9 cellular contexts compared by ENCODE assay signal in genomic region chr14:37709419-37710195, GRCh38.
DNase-seq lines count a peak whose midpoint lies in the region; ATAC-seq and TF ChIP-seq lines count a peak whose summit lies in the region.
"Had no signal": no experiment of that assay in that cellular context is flagged by ENCODE, and none has a peak within 500 bp of the region (broad histone marks: within the 10 kb centered on the region; RNA-seq: fewer than 3 reads in every experiment).

No MANE protein-coding gene starts in this region.

- H3K4me3 Mint-ChIP-seq in brain, result no peak overlapping the region
- H3K4me3 Mint-ChIP-seq: central memory CD8-positive, alpha-beta T cell had no signal

- H3K9me3 ChIP-seq in Loucy (ENCODE audit: insufficient read depth, low read depth, low read length) (no peaks in the 10 kb centered on the region), mesenchymal stem cell (ENCODE audit: control insufficient read depth, low read length) (no peaks in the 10 kb centered on the region), mucosa of descending colon (no peaks in the 10 kb centered on the region), trophoblast cell (ENCODE audit: insufficient read depth, low read depth, low read length) (no peaks in the 10 kb centered on the region)

- H3K27ac ChIP-seq in mesenchymal stem cell (ENCODE audit: low read length, poor library complexity, severe bottlenecking) (no peak overlapping the region), trophoblast cell (ENCODE audit: low read depth, low read length) (no peak overlapping the region)

- no peaks in the 10 kb centered on the region for H3K79me2 ChIP-seq in Loucy (ENCODE audit: insufficient read depth, low read length)
- no peaks in the 10 kb centered on the region for H3K79me2 ChIP-seq in trophoblast cell (ENCODE audit: control insufficient read depth, insufficient read depth, low read length, poor library complexity)

- H3K9me3 Mint-ChIP-seq in brain, result no peaks in the 10 kb centered on the region
- H3K9me3 Mint-ChIP-seq: central memory CD8-positive, alpha-beta T cell had no signal

- TF ChIP-seq CTCF in Loucy (conservative IDR thresholded peaks at IDR 0.05; ENCODE audit: low read length), result peak; percentile 51
- TF ChIP-seq CTCF in brain (conservative IDR thresholded peaks at IDR 0.05), result peak; percentile 64 to 74
- TF ChIP-seq CTCF in mucosa of descending colon (IDR thresholded peaks at IDR 0.05), result no peak

- WGBS in mesenchymal stem cell, result 97% methylated on average over 2 of the region's 3 CpGs
- no CpG with 5 or more reads among the region's 3 CpGs for WGBS in trophoblast cell (ENCODE audit: extremely low coverage, insufficient coverage, insufficient read length)

- no peaks in the 10 kb centered on the region for H3K79me1 ChIP-seq in mesenchymal stem cell (replicated peaks; ENCODE audit: low read length, poor library complexity, severe bottlenecking)
- no peaks in the 10 kb centered on the region for H3K79me1 ChIP-seq in trophoblast cell (ENCODE audit: low read length)

- no peaks in the 10 kb centered on the region for H4K20me1 ChIP-seq in Loucy (ENCODE audit: insufficient read depth, low read length, poor library complexity, severe bottlenecking)

- no peaks in the 10 kb centered on the region for H3K36me3 Mint-ChIP-seq in brain

- H2BK15ac ChIP-seq in mesenchymal stem cell (ENCODE audit: low read depth, poor library complexity, severe bottlenecking), result no peak overlapping the region

- H3K27ac Mint-ChIP-seq in brain, result no peak overlapping the region

- no peak overlapping the region for H3K4me2 ChIP-seq in Loucy (ENCODE audit: low read depth, low read length, poor library complexity, severe bottlenecking)
- no peak overlapping the region for H3K4me2 ChIP-seq in mesenchymal stem cell (ENCODE audit: low read length, poor library complexity, severe bottlenecking)
- H3K4me2 ChIP-seq in trophoblast cell (ENCODE audit: low read length), result no peak overlapping the region

- H2BK5ac ChIP-seq in mesenchymal stem cell (ENCODE audit: low read depth, low read length, poor library complexity, severe bottlenecking), result no peak overlapping the region
- H2BK5ac ChIP-seq in trophoblast cell (ENCODE audit: low read depth, low read length, poor library complexity), result no peak overlapping the region

- no peaks in the 10 kb centered on the region for H3K27me3 ChIP-seq in Loucy (ENCODE audit: insufficient read depth, low read length, poor library complexity, severe bottlenecking)
- peaks cover 0 to 5% of the 10 kb centered on the region in 2 experiments for H3K27me3 ChIP-seq in mesenchymal stem cell (ENCODE audit: control insufficient read depth in 1 of 2, insufficient read depth in 1 of 2, low read length in 2 of 2)
- H3K27me3 ChIP-seq in trophoblast cell (ENCODE audit: insufficient read depth, low read length), result no peaks in the 10 kb centered on the region

- no peak overlapping the region for H4K8ac ChIP-seq in mesenchymal stem cell (ENCODE audit: low read length)
- H4K8ac ChIP-seq in trophoblast cell (ENCODE audit: low read depth, low read length), result no peak overlapping the region

- H2BK12ac ChIP-seq in mesenchymal stem cell (ENCODE audit: low read length in 2 of 2), result no peak overlapping the region
- H2BK12ac ChIP-seq in trophoblast cell (ENCODE audit: low read length), result no peak overlapping the region

- H4K91ac ChIP-seq in mesenchymal stem cell (ENCODE audit: low read length) (no peak overlapping the region), trophoblast cell (ENCODE audit: low read depth, low read length) (no peak overlapping the region)

- intact Hi-C loops in mucosa of descending colon (cut with DNase I, micrococcal nuclease), result loop anchor here (5.0 to 10.0 kb wide), 2 partner anchors 163 to 165 kb away; no protein-coding TSS in a partner anchor

- H3K18ac ChIP-seq in mesenchymal stem cell (ENCODE audit: low read depth in 1 of 2, low read length in 2 of 2) (no peak overlapping the region), trophoblast cell (ENCODE audit: low read length) (no peak overlapping the region)

- H3K23ac ChIP-seq in mesenchymal stem cell (ENCODE audit: low read length in 2 of 2) (no peak overlapping the region), trophoblast cell (ENCODE audit: low read length) (no peak overlapping the region)

- H3K27me3 Mint-ChIP-seq in brain, result peaks cover 6% of the 10 kb centered on the region
- H3K27me3 Mint-ChIP-seq: central memory CD8-positive, alpha-beta T cell had no signal

- H2AFZ ChIP-seq in Loucy (ENCODE audit: low read length) (no peak overlapping the region), mesenchymal stem cell (ENCODE audit: low read depth, low read length) (no peak overlapping the region), trophoblast cell (ENCODE audit: insufficient read depth, low read length, poor library complexity) (no peak overlapping the region)

- H3K4me3 ChIP-seq in Loucy (ENCODE audit: low read length, poor library complexity, severe bottlenecking), result no peak overlapping the region
- H3K4me3 ChIP-seq in mesenchymal stem cell (ENCODE audit: insufficient read depth in 1 of 2, low read depth in 1 of 2, low read length in 2 of 2), result no peak overlapping the region
- H3K4me3 ChIP-seq in mucosa of descending colon, result no peak overlapping the region
- no peak overlapping the region for H3K4me3 ChIP-seq in trophoblast cell (ENCODE audit: low read depth, low read length)

- H3K36me3 ChIP-seq in Loucy (ENCODE audit: insufficient read depth, low read length), result no peaks in the 10 kb centered on the region
- no peaks in the 10 kb centered on the region for H3K36me3 ChIP-seq in mesenchymal stem cell (ENCODE audit: control insufficient read depth in 1 of 2, insufficient read depth in 2 of 2, low read depth in 1 of 2, low read length in 2 of 2)
- no peaks in the 10 kb centered on the region for H3K36me3 ChIP-seq in mucosa of descending colon (ENCODE audit: low read depth)
- H3K36me3 ChIP-seq in trophoblast cell (ENCODE audit: control insufficient read depth in 1 of 2, insufficient read depth in 2 of 2, low read length in 2 of 2), result no peaks in the 10 kb centered on the region

- H3K9ac ChIP-seq in Loucy (ENCODE audit: low read depth, low read length, poor library complexity, severe bottlenecking) (no peak overlapping the region), mesenchymal stem cell (ENCODE audit: low read length) (no peak overlapping the region), trophoblast cell (ENCODE audit: low read length) (no peak overlapping the region)

- no peak for ATAC-seq in mucosa of descending colon
- no peak for ATAC-seq in HG03457 (IDR thresholded peaks at IDR 0.05; ENCODE audit: unreplicated experiment)

- H2AK5ac ChIP-seq in mesenchymal stem cell (ENCODE audit: low read length, severe bottlenecking) (no peak overlapping the region), trophoblast cell (ENCODE audit: low read length) (no peak overlapping the region)

- DNase-seq in DMS53 (lab: John Stamatoyannopoulos, UW), result peak; percentile 43
- peak; percentile 41 for DNase-seq in mesenchymal stem cell
- no peak for DNase-seq in activated CD4-positive, alpha-beta T cell treated with anti-CD3 and anti-CD28 coated beads, Interleukin-2, amount 50 U/mL, for 4 hours
- DNase-seq in mucosa of descending colon, result no peak
- DNase-seq in trophoblast cell, result no peak

- H3F3A ChIP-seq in Loucy (ENCODE audit: low read depth), result no peaks in the 10 kb centered on the region

- H3K4me1 Mint-ChIP-seq in brain, result peaks cover 8% of the 10 kb centered on the region
- H3K4me1 Mint-ChIP-seq: central memory CD8-positive, alpha-beta T cell had no signal

- no peak overlapping the region for H3K14ac ChIP-seq in mesenchymal stem cell (ENCODE audit: low read length in 2 of 2)
- no peak overlapping the region for H3K14ac ChIP-seq in trophoblast cell (ENCODE audit: low read length)

- no peaks in the 10 kb centered on the region for H3K9me2 ChIP-seq in Loucy (replicated peaks; ENCODE audit: low read depth, low read length)

- no peak overlapping the region for H2BK120ac ChIP-seq in mesenchymal stem cell (ENCODE audit: low read depth, low read length)
- H2BK120ac ChIP-seq in trophoblast cell (ENCODE audit: insufficient read depth, low read length, poor library complexity), result no peak overlapping the region

- H3K4ac ChIP-seq in mesenchymal stem cell (ENCODE audit: low read depth in 1 of 2, low read length in 2 of 2) (no peak overlapping the region), trophoblast cell (ENCODE audit: low read depth, low read length) (no peak overlapping the region)

- H4K12ac ChIP-seq in trophoblast cell (ENCODE audit: low read depth, low read length), result no peak overlapping the region

- H3K4me1 ChIP-seq in Loucy (ENCODE audit: insufficient read depth, low read length, poor library complexity, severe bottlenecking) (no peaks in the 10 kb centered on the region), mesenchymal stem cell (ENCODE audit: control insufficient read depth, insufficient read depth, low read depth, low read length) (no peaks in the 10 kb centered on the region), mucosa of descending colon (ENCODE audit: low read depth) (no peaks in the 10 kb centered on the region), trophoblast cell (ENCODE audit: control insufficient read depth in 1 of 2, insufficient read depth in 2 of 2, low read length in 2 of 2) (no peaks in the 10 kb centered on the region)

Comparison
In these comparisons a context has a peak if more than half of its experiments do, and no peak if none do; other contexts are left out.
1. DNase-seq: peak in DMS53 (single experiment) and mesenchymal stem cell (single experiment); none in activated CD4-positive, alpha-beta T cell treated with anti-CD3 and anti-CD28 coated beads, Interleukin-2, amount 50 U/mL, for 4 hours (0 of 2), mucosa of descending colon (0 of 3) and trophoblast cell (0 of 2).